7 cellular contexts compared by ENCODE assay signal in genomic region chr11:70467196-70468085, GRCh38.
DNase-seq lines count a peak whose midpoint lies in the region; ATAC-seq and TF ChIP-seq lines count a peak whose summit lies in the region.

No MANE protein-coding gene starts in this region.

- intact Hi-C loops in left lung (cut with DNase I) = loop anchor here in 1 of 2 donors (5.0 kb wide), 1 partner anchor 290 kb away; no protein-coding TSS in a partner anchor

- TF ChIP-seq CTCF in RWPE1 (conservative IDR thresholded peaks at IDR 0.05; ENCODE audit: low read depth) = peak; percentile 85
- peak; percentile 93 for TF ChIP-seq CTCF in choroid plexus epithelial cell (conservative IDR thresholded peaks at IDR 0.05; ENCODE audit: low read depth, low read length)
- TF ChIP-seq CTCF in left lung (IDR thresholded peaks at IDR 0.05) = peak; percentile 71 to 82

- no peaks in the 10 kb centered on the region for H3K9me3 ChIP-seq in left lung

- no peaks in the 10 kb centered on the region for H3K36me3 ChIP-seq in left lung

- in situ Hi-C loops in KBM-7 (cut with MboI; ENCODE audit: low pct_unique_long_range_greater_than_20kb, low sequenced_read_pairs) = no loop called here

- CTCF ChIA-PET in RWPE1 (lab: Yijun Ruan, JAX) = interaction anchor here (0.7 to 2.0 kb wide), 9 partner anchors 9 to 1920 kb away, joined by 3 to 8 read pairs (median 3); no protein-coding TSS in a partner anchor

- DNase-seq in Daoy (ENCODE audit: low read depth) = peak; percentile 55
- peak; percentile 60 for DNase-seq in KBM-7
- peak; percentile 69 for DNase-seq in RWPE1 (ENCODE audit: low spot score)
- peak; percentile 73 for DNase-seq in choroid plexus epithelial cell (ENCODE audit: low read depth)
- peak in 1 of 2 donors; percentile 80 for DNase-seq in left lung
- peak; percentile 30 to 74 for DNase-seq in stimulated activated effector memory CD8-positive, alpha-beta T cell treated with anti-CD3 and anti-CD28 coated beads, Interleukin-12 subunit alpha, Interleukin-12 subunit beta, amount 100 ng/mL, for 72 hours (ENCODE audit: low spot score in 2 of 2)
- no peak for DNase-seq in GOT3 (lab: John Stamatoyannopoulos, UW)

- no peaks in the 10 kb centered on the region for H3K9me3 Mint-ChIP-seq in stimulated activated effector memory CD8-positive, alpha-beta T cell treated with anti-CD3 and anti-CD28 coated beads, Interleukin-12 subunit alpha, Interleukin-12 subunit beta, amount 100 ng/mL, for 72 hours

- peaks cover 13% of the 10 kb centered on the region for H3K4me1 Mint-ChIP-seq in stimulated activated effector memory CD8-positive, alpha-beta T cell treated with anti-CD3 and anti-CD28 coated beads, Interleukin-12 subunit alpha, Interleukin-12 subunit beta, amount 100 ng/mL, for 72 hours

- no peaks in the 10 kb centered on the region for H3K36me3 Mint-ChIP-seq in stimulated activated effector memory CD8-positive, alpha-beta T cell treated with anti-CD3 and anti-CD28 coated beads, Interleukin-12 subunit alpha, Interleukin-12 subunit beta, amount 100 ng/mL, for 72 hours

- H3K27ac Mint-ChIP-seq in stimulated activated effector memory CD8-positive, alpha-beta T cell treated with anti-CD3 and anti-CD28 coated beads, Interleukin-12 subunit alpha, Interleukin-12 subunit beta, amount 100 ng/mL, for 72 hours = no peak overlapping the region

- POLR2A ChIA-PET in RWPE1 (lab: Yijun Ruan, JAX; ENCODE audit: low non-redundant PET) = no interaction called here

- no peak overlapping the region for H3K4me3 Mint-ChIP-seq in stimulated activated effector memory CD8-positive, alpha-beta T cell treated with anti-CD3 and anti-CD28 coated beads, Interleukin-12 subunit alpha, Interleukin-12 subunit beta, amount 100 ng/mL, for 72 hours

- ATAC-seq in left lung = peak; percentile 85
- ATAC-seq in stimulated activated effector memory CD8-positive, alpha-beta T cell treated with anti-CD3 and anti-CD28 coated beads, Interleukin-12 subunit alpha, Interleukin-12 subunit beta, amount 100 ng/mL, for 72 hours = no peak

- H3K27me3 ChIP-seq in left lung = peaks cover 0 to 23% of the 10 kb centered on the region in 2 donors

- H3K27ac ChIP-seq in RWPE1 = no peak overlapping the region
- no peak overlapping the region for H3K27ac ChIP-seq in left lung

- H3K4me3 ChIP-seq in choroid plexus epithelial cell (ENCODE audit: low read depth, low read length) = no peak overlapping the region
- no peak overlapping the region for H3K4me3 ChIP-seq in left lung

- H3K4me1 ChIP-seq in left lung = no peaks in the 10 kb centered on the region
